In the genomic region with DNA sequence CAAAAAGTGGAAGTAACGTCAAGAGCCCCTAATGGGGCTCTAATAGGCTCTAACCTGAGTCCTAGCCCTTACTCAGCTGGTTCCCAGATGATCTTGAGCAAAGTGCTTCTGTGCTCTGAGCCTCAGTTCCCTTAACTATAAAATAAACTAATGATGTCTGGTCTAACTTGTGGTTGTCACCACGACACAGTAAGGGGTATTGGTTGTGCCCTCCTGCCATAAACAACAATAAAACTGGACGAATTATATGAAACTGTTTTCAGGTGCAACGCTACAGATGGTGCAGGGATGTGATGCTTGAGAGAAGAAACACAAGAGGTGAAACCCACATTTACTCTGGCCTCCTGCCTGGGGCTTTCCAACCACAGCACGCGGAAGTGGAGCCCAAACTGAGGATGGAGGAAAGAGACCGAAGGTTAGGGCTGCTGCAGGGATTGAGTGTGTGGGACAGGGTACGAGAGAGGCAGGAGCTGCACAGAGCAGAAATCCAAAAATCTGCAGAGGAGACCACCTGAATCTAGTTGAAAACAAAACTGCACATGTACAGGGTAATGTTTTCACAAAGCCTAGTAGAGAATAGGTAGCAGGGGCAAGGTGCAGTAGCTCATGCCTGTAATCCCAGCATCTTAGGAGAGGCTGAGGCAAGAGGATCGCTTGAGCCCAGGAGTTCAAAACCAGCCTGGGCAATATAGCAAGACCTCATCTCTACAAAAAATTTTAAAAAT, we compare ENCODE assay signal across 9 cellular contexts. TPM values are rescaled to one million over a fixed set of nuclear protein-coding genes. Genes with fewer than 3 reads are reported as not detected.
DNase-seq lines count a peak whose midpoint lies in the region; ATAC-seq, FAIRE-seq and TF ChIP-seq lines count a peak whose summit lies in the region.
"Had no signal": no experiment of that assay in that cellular context is flagged by ENCODE, and none has a peak within 500 bp of the region (broad histone marks: within the 10 kb centered on the region; RNA-seq: fewer than 3 reads in every experiment).

No MANE protein-coding gene starts in this region.

- ATAC-seq in HG03066 (IDR thresholded peaks at IDR 0.05; ENCODE audit: low read depth, unreplicated experiment) (peak; percentile 95), omental fat pad (ENCODE audit: low FRiP score) (no peak)
- peak; percentile 76 for ATAC-seq in stimulated activated naive CD8-positive, alpha-beta T cell treated with anti-CD3 and anti-CD28 coated beads, Interleukin-15, amount 100 ng/mL, for 72 hours

- peak overlapping the region in 1 of 2 donors; percentile 64 for H3K27ac ChIP-seq in small intestine (ENCODE audit: low read depth in 1 of 2, low read length in 1 of 2)

- no peak for TF ChIP-seq CTCF in omental fat pad (IDR thresholded peaks at IDR 0.05)

- peaks cover 66% of the 10 kb centered on the region for H3K4me1 Mint-ChIP-seq in activated naive CD4-positive, alpha-beta T cell treated with anti-CD3 and anti-CD28 coated beads for 36 hours (ENCODE audit: low read depth)
- peaks cover 60% of the 10 kb centered on the region for H3K4me1 Mint-ChIP-seq in stimulated activated naive CD8-positive, alpha-beta T cell treated with anti-CD3 and anti-CD28 coated beads, Interleukin-15, amount 100 ng/mL, for 72 hours

- H3K9me3 ChIP-seq in small intestine (ENCODE audit: control insufficient read depth, low read depth) = no peaks in the 10 kb centered on the region

- CTCF ChIA-PET in activated naive CD4-positive, alpha-beta T cell treated with anti-CD3 and anti-CD28 coated beads for 36 hours (lab: Charles Lee) = interaction anchor here (0.6 to 1.1 kb wide), 5 partner anchors 14 to 446 kb away, joined by 3 to 4 read pairs (median 3); no protein-coding TSS in a partner anchor

- DNase-seq in activated naive CD4-positive, alpha-beta T cell treated with anti-CD3 and anti-CD28 coated beads for 36 hours = peak; percentile 79
- no peak for DNase-seq in activated naive CD4-positive, alpha-beta T cell (lab: John Stamatoyannopoulos, UW)
- DNase-seq in activated T-cell treated with anti-CD3 and anti-CD28 coated beads, Interleukin-2, amount 50 U/mL, for 1 hour = peak; percentile 37
- peak in 1 of 2 donors; percentile 25 for DNase-seq in stimulated activated naive CD8-positive, alpha-beta T cell treated with anti-CD3 and anti-CD28 coated beads, Interleukin-15, amount 100 ng/mL, for 72 hours
- DNase-seq in omental fat pad (ENCODE audit: low spot score) (no peak), EL (no peak), small intestine (no peak)

- no peak for FAIRE-seq in small intestine (lab: Jason Lieb, UNC)

- intact Hi-C loops in activated naive CD4-positive, alpha-beta T cell treated with anti-CD3 and anti-CD28 coated beads for 36 hours (cut with micrococcal nuclease) = loop anchor here (1.0 kb wide), 2 partner anchors 15 to 189 kb away; no protein-coding TSS in a partner anchor

- no peaks in the 10 kb centered on the region for H3K27me3 Mint-ChIP-seq in activated naive CD4-positive, alpha-beta T cell treated with anti-CD3 and anti-CD28 coated beads for 36 hours (ENCODE audit: low read depth)
- H3K27me3 Mint-ChIP-seq in stimulated activated naive CD8-positive, alpha-beta T cell treated with anti-CD3 and anti-CD28 coated beads, Interleukin-15, amount 100 ng/mL, for 72 hours = peaks cover 9% of the 10 kb centered on the region

- H3K9me3 Mint-ChIP-seq in activated naive CD4-positive, alpha-beta T cell treated with anti-CD3 and anti-CD28 coated beads for 36 hours = peaks cover 14% of the 10 kb centered on the region
- H3K9me3 Mint-ChIP-seq in stimulated activated naive CD8-positive, alpha-beta T cell treated with anti-CD3 and anti-CD28 coated beads, Interleukin-15, amount 100 ng/mL, for 72 hours = peaks cover 23 to 24% of the 10 kb centered on the region in 2 donors

- peaks cover 0 to 2% of the 10 kb centered on the region in 2 donors for H3K4me1 ChIP-seq in small intestine (ENCODE audit: control insufficient read depth in 2 of 2, insufficient read depth in 1 of 2, low read depth in 1 of 2, low read length in 1 of 2)

- H3K27ac Mint-ChIP-seq in activated naive CD4-positive, alpha-beta T cell treated with anti-CD3 and anti-CD28 coated beads for 36 hours = peak overlapping the region; percentile 72
- peak overlapping the region; percentile 61 to 73 for H3K27ac Mint-ChIP-seq in stimulated activated naive CD8-positive, alpha-beta T cell treated with anti-CD3 and anti-CD28 coated beads, Interleukin-15, amount 100 ng/mL, for 72 hours

- WGBS in small intestine, 3 donors = 56 to 67% (median 64%) methylated on average over 9 of the region's 9 CpGs

- peak overlapping the region; percentile 36 for H3K4me3 Mint-ChIP-seq in activated naive CD4-positive, alpha-beta T cell treated with anti-CD3 and anti-CD28 coated beads for 36 hours
- H3K4me3 Mint-ChIP-seq in stimulated activated naive CD8-positive, alpha-beta T cell treated with anti-CD3 and anti-CD28 coated beads, Interleukin-15, amount 100 ng/mL, for 72 hours = peak overlapping the region in 1 of 2 donors; percentile 61

- H3K4me3 ChIP-seq in small intestine (ENCODE audit: low read depth in 1 of 2, low read length in 2 of 2) = no peak overlapping the region

- no peaks in the 10 kb centered on the region for H3K27me3 ChIP-seq in small intestine (ENCODE audit: control insufficient read depth in 2 of 2, insufficient read depth in 2 of 2, low read length in 2 of 2)

- no peaks in the 10 kb centered on the region for H3K36me3 ChIP-seq in small intestine (ENCODE audit: control insufficient read depth in 2 of 2, insufficient read depth in 2 of 2, low read length in 2 of 2)

- H3K36me3 Mint-ChIP-seq in activated naive CD4-positive, alpha-beta T cell treated with anti-CD3 and anti-CD28 coated beads for 36 hours (ENCODE audit: low read depth) = peaks cover 11% of the 10 kb centered on the region

RNA-seq across cellular contexts. Expression of gene BCL2L14, which starts 45.6 kb away (rescaled TPM):
- total RNA-seq in activated naive CD4-positive, alpha-beta T cell treated with anti-CD3 and anti-CD28 coated beads for 36 hours = 10 to 100 TPM; 19.4 to 21.8 TPM
- total RNA-seq in omental fat pad = under 1 TPM in 1 of 4 donors, not detected in 3; 0.36 TPM
- polyA plus RNA-seq in small intestine = 10 to 100 TPM; 19.2 to 29.3 (median 23.1) TPM
- total RNA-seq: pulmonary artery endothelial cell had no signal

Comparison
In these comparisons a context has a peak if more than half of its experiments do, and no peak if none do; other contexts are left out.
1. DNase-seq: peak in activated naive CD4-positive, alpha-beta T cell treated with anti-CD3 and anti-CD28 coated beads for 36 hours (single experiment) and activated T-cell treated with anti-CD3 and anti-CD28 coated beads, Interleukin-2, amount 50 U/mL, for 1 hour (single experiment); none in activated naive CD4-positive, alpha-beta T cell (0 of 4), omental fat pad (single experiment), EL (single experiment) and small intestine (single experiment).
2. RNA of gene BCL2L14, which starts 45.6 kb away (total RNA-seq): 19.4 to 21.8 TPM in activated naive CD4-positive, alpha-beta T cell treated with anti-CD3 and anti-CD28 coated beads for 36 hours; 0.36 TPM in omental fat pad; every median in the first group is over 10 times any median in the second.